21 cellular contexts compared by ENCODE assay signal in the genomic region with DNA sequence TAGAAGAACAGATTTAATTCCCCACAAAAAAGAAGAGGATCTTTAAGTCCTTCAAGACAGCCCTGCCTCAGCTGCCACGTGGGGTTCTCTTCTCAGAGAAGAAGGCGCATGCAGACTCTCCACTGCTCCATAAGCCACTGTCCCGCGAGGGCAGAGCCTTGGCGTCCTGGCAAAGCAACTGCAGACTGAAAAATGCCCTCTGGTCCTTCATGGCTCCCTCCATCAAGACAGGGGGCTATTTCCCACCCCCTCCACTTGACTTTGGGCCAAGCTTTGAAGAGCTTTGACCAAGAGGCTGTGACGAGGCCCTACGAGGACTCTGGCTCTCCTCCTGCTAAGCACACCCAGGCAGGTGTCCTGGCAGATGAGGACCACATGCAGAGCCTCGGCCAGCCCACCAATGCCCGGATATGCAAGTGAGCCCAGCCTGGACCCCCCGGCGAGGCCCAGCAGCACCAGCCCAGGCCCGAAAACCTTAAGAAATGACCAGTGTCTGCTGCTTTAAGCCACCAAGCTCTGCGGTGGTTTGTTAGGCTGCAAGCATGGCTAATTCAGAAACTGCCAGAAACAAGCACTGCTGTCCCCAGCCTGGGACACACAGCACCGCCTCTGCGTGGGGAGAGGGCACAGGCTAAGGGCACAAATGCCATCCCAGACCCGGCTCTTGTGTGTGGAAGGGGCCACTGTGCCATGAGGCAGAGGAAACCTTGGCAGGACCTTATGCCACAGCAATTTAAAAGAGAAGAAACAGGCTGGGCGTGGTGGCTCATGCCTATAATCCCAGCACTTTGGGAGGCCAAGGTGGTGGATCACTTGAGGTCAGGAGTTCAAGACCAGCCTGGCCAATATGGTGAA. TPM values are rescaled to one million over a fixed set of nuclear protein-coding genes. Genes with fewer than 3 reads are reported as not detected.
DNase-seq lines count a peak whose midpoint lies in the region; ATAC-seq, FAIRE-seq and TF ChIP-seq lines count a peak whose summit lies in the region.
"Had no signal": no experiment of that assay in that cellular context is flagged by ENCODE, and none has a peak within 500 bp of the region (broad histone marks: within the 10 kb centered on the region; RNA-seq: fewer than 3 reads in every experiment).

No MANE protein-coding gene starts in this region.

- peaks cover 46 to 72% (median 68%) of the 10 kb centered on the region in 10 experiments for H3K4me1 ChIP-seq in BLaER1 treated with 17β-estradiol and CSF1 and Interleukin-3, amounts not matched to agents 10 nM and 100 nM
- no peaks in the 10 kb centered on the region for H3K4me1 ChIP-seq in H1 (replicated peaks in 1 of 4; ENCODE audit: control insufficient read depth in 3 of 4, insufficient read depth in 4 of 4, low read length in 3 of 4)
- H3K4me1 ChIP-seq in osteoblast (ENCODE audit: insufficient read depth, low read length) = peaks cover 8% of the 10 kb centered on the region
- H3K4me1 ChIP-seq in CD8-positive, alpha-beta memory T cell (ENCODE audit: insufficient read depth, low read length) = no peaks in the 10 kb centered on the region
- H3K4me1 ChIP-seq: SJCRH30 had no signal

- peaks cover 11 to 28% (median 20%) of the 10 kb centered on the region in 11 experiments; a peak in 18 of 22 replicates for H3K36me3 ChIP-seq in BLaER1 treated with 17β-estradiol and CSF1 and Interleukin-3, amounts not matched to agents 10 nM and 100 nM
- H3K36me3 ChIP-seq in H1 (ENCODE audit: control insufficient read depth in 2 of 4, insufficient read depth in 4 of 4, low read length in 3 of 4) = peaks cover 0 to 12% (median 7%) of the 10 kb centered on the region in 4 experiments; a peak in 3 of 8 replicates
- peaks cover 10% of the 10 kb centered on the region for H3K36me3 ChIP-seq in osteoblast (ENCODE audit: insufficient read depth, low read length)
- peaks cover 4% of the 10 kb centered on the region for H3K36me3 ChIP-seq in CD8-positive, alpha-beta memory T cell (ENCODE audit: insufficient read depth, low read length)

- H3K14ac ChIP-seq in H1 (ENCODE audit: insufficient read length) = no peak overlapping the region

- H3K4me3 ChIP-seq in BLaER1 treated with 17β-estradiol and CSF1 and Interleukin-3, amounts not matched to agents 10 nM and 100 nM = no peak overlapping the region
- no peak overlapping the region for H3K4me3 ChIP-seq in H1 (ENCODE audit: extremely low read depth in 1 of 4, insufficient read depth in 2 of 4, low read depth in 3 of 4, low read length in 4 of 4)
- no peak overlapping the region for H3K4me3 ChIP-seq in osteoblast (ENCODE audit: insufficient read depth, low read length)
- H3K4me3 ChIP-seq in CD8-positive, alpha-beta memory T cell (ENCODE audit: low read length) = no peak overlapping the region
- H3K4me3 ChIP-seq: K562, SJCRH30 had no signal

- 88% methylated on average over 17 of the region's 17 CpGs; no CpG with 5 or more reads in 1 of the 2 experiments for WGBS in H1 (ENCODE audit: extremely low coverage in 1 of 2, insufficient coverage in 1 of 2, insufficient read length in 1 of 2, insufficient replicate concordance in 2 of 2, low coverage in 1 of 2, low lambda C conversion rate in 2 of 2, missing lambda C conversion rate in 1 of 2), 2 experiments

- ATAC-seq in HG03045 (IDR thresholded peaks at IDR 0.05; ENCODE audit: unreplicated experiment) = no peak
- ATAC-seq in GM19452 (IDR thresholded peaks at IDR 0.05; ENCODE audit: unreplicated experiment) = no peak
- ATAC-seq: HCT116, K562, PC-3 had no signal

- H2BK12ac ChIP-seq in H1 (ENCODE audit: low read depth, low read length) = no peak overlapping the region

- no peak for TF ChIP-seq RAD21 in H1 (IDR thresholded peaks at IDR 0.05 in 1 of 2, conservative IDR thresholded peaks at IDR 0.05 in 1 of 2; ENCODE audit: low read depth in 2 of 2, low read length in 2 of 2)

- no peak overlapping the region for H4K91ac ChIP-seq in H1 (replicated peaks; ENCODE audit: insufficient read length, low read length)

- peak overlapping the region in 1 of 8 donors; percentile 75 for H3K27ac Mint-ChIP-seq in CD8-positive, alpha-beta memory T cell

- H4K5ac ChIP-seq in H1 (ENCODE audit: insufficient read length, low read depth, low read length) = no peak overlapping the region

- H3K4me3 Mint-ChIP-seq in CD8-positive, alpha-beta memory T cell = no peak overlapping the region

- peaks cover 0 to 17% of the 10 kb centered on the region in 2 experiments; a peak in 1 of 4 replicates for H3K79me2 ChIP-seq in H1 (ENCODE audit: control insufficient read depth in 1 of 2, insufficient read depth in 2 of 2, low read length in 2 of 2)
- peaks cover 41% of the 10 kb centered on the region for H3K79me2 ChIP-seq in osteoblast (ENCODE audit: insufficient read depth, low read length)

- H3K27ac ChIP-seq in BLaER1 treated with 17β-estradiol and CSF1 and Interleukin-3, amounts not matched to agents 10 nM and 100 nM = peak overlapping the region in 7 of 11 experiments; percentile 13 to 66 (median 35); a peak in 9 of 22 replicates
- no peak overlapping the region for H3K27ac ChIP-seq in H1 (ENCODE audit: low read depth, low read length)
- no peak overlapping the region for H3K27ac ChIP-seq in osteoblast (ENCODE audit: low read depth, low read length)
- no peak overlapping the region for H3K27ac ChIP-seq in CD8-positive, alpha-beta memory T cell (ENCODE audit: low read depth, low read length)
- H3K27ac ChIP-seq: SJCRH30 had no signal

- peaks cover 23 to 63% (median 49%) of the 10 kb centered on the region in 11 experiments; a peak in 20 of 22 replicates for H4K20me1 ChIP-seq in BLaER1 treated with 17β-estradiol and CSF1 and Interleukin-3, amounts not matched to agents 10 nM and 100 nM
- H4K20me1 ChIP-seq in H1 (replicated peaks in 1 of 2; ENCODE audit: control insufficient read depth in 1 of 2, insufficient read depth in 2 of 2, low read length in 2 of 2) = peaks cover 0 to 3% of the 10 kb centered on the region in 2 experiments
- H4K20me1 ChIP-seq in osteoblast (ENCODE audit: insufficient read depth, low read length) = peaks cover 17% of the 10 kb centered on the region

- H3K36me3 Mint-ChIP-seq in CD8-positive, alpha-beta memory T cell = peaks cover 0 to 32% (median 2%) of the 10 kb centered on the region in 3 donors

- H3K56ac ChIP-seq in H1 (replicated peaks; ENCODE audit: insufficient read length, low read depth, low read length) = no peak overlapping the region

- POLR2A ChIA-PET in H1 (lab: Charles Lee; ENCODE audit: partially characterized antibody) = interaction anchor here (0.7 to 1.6 kb wide), 2 partner anchors 97 to 258 kb away, joined by 3 read pairs; a partner anchor contains a TSS
- POLR2A ChIA-PET in CD8-positive, alpha-beta memory T cell (lab: Charles Lee) = no interaction called here

- FAIRE-seq in H1 (lab: Jason Lieb, UNC) = no peak
- FAIRE-seq: A204.1, K562 had no signal

- CTCF ChIA-PET in H1 (lab: Charles Lee; ENCODE audit: partially characterized antibody) = interaction anchor here (0.7 to 2.2 kb wide), 3 partner anchors 11 to 73 kb away, joined by 4 to 13 read pairs (median 8); a partner anchor contains a TSS
- CTCF ChIA-PET in CD8-positive, alpha-beta memory T cell (lab: Charles Lee) = interaction anchor here (0.8 kb wide), 1 partner anchor 32 kb away, joined by 3 read pairs; no protein-coding TSS in a partner anchor

- H3K27me3 ChIP-seq in BLaER1 treated with 17β-estradiol and CSF1 and Interleukin-3, amounts not matched to agents 10 nM and 100 nM = no peaks in the 10 kb centered on the region
- H3K27me3 ChIP-seq in H1 (replicated peaks in 1 of 4; ENCODE audit: control insufficient read depth in 3 of 4, extremely low read depth in 1 of 4, insufficient read depth in 3 of 4, low read length in 3 of 4) = no peaks in the 10 kb centered on the region
- no peaks in the 10 kb centered on the region for H3K27me3 ChIP-seq in osteoblast (ENCODE audit: insufficient read depth, low read length)
- no peaks in the 10 kb centered on the region for H3K27me3 ChIP-seq in CD8-positive, alpha-beta memory T cell (ENCODE audit: insufficient read depth, low read length, poor library complexity, severe bottlenecking)
- H3K27me3 ChIP-seq: SJCRH30 had no signal

- no peak overlapping the region for H3K4ac ChIP-seq in H1 (replicated peaks; ENCODE audit: insufficient read length, low read depth, low read length)

- no peaks in the 10 kb centered on the region for H3K9me3 Mint-ChIP-seq in CD8-positive, alpha-beta memory T cell

- no peak overlapping the region for H3K23ac ChIP-seq in H1 (ENCODE audit: insufficient read length)

- no peak overlapping the region for H2BK120ac ChIP-seq in H1 (replicated peaks; ENCODE audit: low read depth, low read length)

- H2AK5ac ChIP-seq in H1 (ENCODE audit: low read depth, low read length) = no peak overlapping the region

- peak; percentile 38 for DNase-seq in MV-4-11 (lab: John Stamatoyannopoulos, UW)
- DNase-seq in H1 (ENCODE audit: low read depth in 1 of 2, low spot score in 2 of 2) = no peak
- DNase-seq in osteoblast (ENCODE audit: insufficient read length, low spot score, missing footprints) = peak; percentile 48
- DNase-seq in CD8-positive, alpha-beta memory T cell = no peak
- DNase-seq in activated CD8-positive, alpha-beta memory T cell treated with anti-CD3 and anti-CD28 coated beads, Interleukin-2, amount 50 U/mL, for 48 hours = no peak
- DNase-seq: C1 segment of cervical spinal cord, GDM1, NCI-H187, NCI-H2227 treated with DMSO at 0.1 percent for 48 hours, NCI-H524, NCI-H82, PC-3, RPMI8226, SJCRH30 had no signal

- TF ChIP-seq EP300 in H1 (IDR thresholded peaks at IDR 0.05; ENCODE audit: borderline replicate concordance in 1 of 2, low read depth in 2 of 2, low read length in 2 of 2) = no peak

- no peak for TF ChIP-seq POLR2A in H1 (IDR thresholded peaks at IDR 0.05; ENCODE audit: control extremely low read depth in 1 of 2, low read depth in 2 of 2, low read length in 2 of 2)

- H2AFZ ChIP-seq in H1 (ENCODE audit: low read length) = no peak overlapping the region
- no peak overlapping the region for H2AFZ ChIP-seq in osteoblast (ENCODE audit: low read length)

- peak overlapping the region; percentile 29; the same call in 1 of the 2 replicates for H4K8ac ChIP-seq in H1 (ENCODE audit: extremely low read depth, insufficient read depth, low read length)

- H3K79me1 ChIP-seq in H1 (ENCODE audit: low read depth, low read length) = 0 out of 2 replicates have a peak, but pooled peaks cover 2% of the 10 kb centered on the region

- no peak for TF ChIP-seq CTCF in H1 (IDR thresholded peaks at IDR 0.05; ENCODE audit: control extremely low read depth in 1 of 3, insufficient read depth in 1 of 3, low read depth in 1 of 3, low read length in 3 of 3)
- TF ChIP-seq CTCF in osteoblast (IDR thresholded peaks at IDR 0.05; ENCODE audit: extremely low read depth, low read depth, low read length) = no peak

- peak overlapping the region; percentile 61 to 92 (median 83) for H3K4me2 ChIP-seq in BLaER1 treated with 17β-estradiol and CSF1 and Interleukin-3, amounts not matched to agents 10 nM and 100 nM
- H3K4me2 ChIP-seq in H1 (ENCODE audit: insufficient read depth in 1 of 2, low read depth in 2 of 2, low read length in 2 of 2) (no peak overlapping the region), osteoblast (ENCODE audit: insufficient read depth, low read length) (no peak overlapping the region)

- H3K18ac ChIP-seq in H1 (ENCODE audit: extremely low read depth, low read length) = no peak overlapping the region

- H3K9ac ChIP-seq in BLaER1 treated with 17β-estradiol and CSF1 and Interleukin-3, amounts not matched to agents 10 nM and 100 nM = peak overlapping the region in 6 of 11 experiments; percentile 14 to 48 (median 24); a peak in 5 of 22 replicates
- no peak overlapping the region for H3K9ac ChIP-seq in H1 (replicated peaks in 1 of 4; ENCODE audit: extremely low read depth in 1 of 4, low read depth in 3 of 4, low read length in 3 of 4)

- H2BK5ac ChIP-seq in H1 (ENCODE audit: low read depth, low read length) = peak overlapping the region; percentile 44; the same call in 1 of the 2 replicates

- no peaks in the 10 kb centered on the region for H3K27me3 Mint-ChIP-seq in CD8-positive, alpha-beta memory T cell

- H2BK20ac ChIP-seq in H1 (ENCODE audit: low read length) = no peak overlapping the region

- no peaks in the 10 kb centered on the region for H3K23me2 ChIP-seq in H1 (ENCODE audit: low read depth, low read length)

- peaks cover 0 to 13% (median 6%) of the 10 kb centered on the region in 11 experiments; a peak in 11 of 22 replicates for H3K9me3 ChIP-seq in BLaER1 treated with 17β-estradiol and CSF1 and Interleukin-3, amounts not matched to agents 10 nM and 100 nM (replicated peaks in 1 of 11)
- H3K9me3 ChIP-seq in H1 (ENCODE audit: insufficient read depth in 2 of 2, low read depth in 1 of 2, low read length in 1 of 2) = peaks cover 9% of the 10 kb centered on the region in 2 experiments; a peak in 3 of 4 replicates
- no peaks in the 10 kb centered on the region for H3K9me3 ChIP-seq in osteoblast (ENCODE audit: low read depth, low read length)
- no peaks in the 10 kb centered on the region for H3K9me3 ChIP-seq in CD8-positive, alpha-beta memory T cell (ENCODE audit: low read length)
- H3K9me3 ChIP-seq: SJCRH30 had no signal

- H2BK15ac ChIP-seq in H1 (ENCODE audit: low read length) = no peak overlapping the region

- H3K4me1 Mint-ChIP-seq in CD8-positive, alpha-beta memory T cell = peaks cover 4 to 8% (median 6%) of the 10 kb centered on the region in 3 donors

RNA-seq across cellular contexts. Expression of a gene that starts 16.1 kb away (rescaled TPM):
- total RNA-seq in H1 (2021; fragmentation: NEBNext Ultra II Directional; extraction: Animal tissue kit (Norgen Biotek cat#: 25700)) = 12.9 and 14.2 TPM in 2 replicates
- 14.2 and 19.1 TPM in 2 replicates for polyA plus RNA-seq in H1 (2011; rRNA removed)
- 11.7 TPM for polyA plus RNA-seq in H1 (2011; cell fraction: cytosol; rRNA removed)
- 19.6 TPM for polyA plus RNA-seq in H1 (2011; cell fraction: nucleus; rRNA removed)
- polyA plus RNA-seq in H1 (2012, experiment 1 of 2) = 8.1 to 13.0 TPM (median 12.1 TPM) in 4 replicates
- polyA plus RNA-seq in H1 (2012, experiment 2 of 2) = 11.4 TPM
- 8.3 TPM for polyA plus RNA-seq in H1 (2013, experiment 1 of 2)
- polyA plus RNA-seq in H1 (2013, experiment 2 of 2) = 8.1 TPM
- 7.5 TPM in 2 replicates for polyA minus RNA-seq in H1 (2011; rRNA and poly(A)+ RNA removed)
- polyA minus RNA-seq in H1 (2011; cell fraction: cytosol; rRNA and poly(A)+ RNA removed) = 8.1 TPM
- 6.3 TPM for polyA minus RNA-seq in H1 (2011; cell fraction: nucleus; rRNA and poly(A)+ RNA removed)
- 7.4 and 9.4 TPM in 2 replicates for total RNA-seq in osteoblast
- 10 to 100 TPM; 14.3 to 15.5 TPM for total RNA-seq in CD8-positive, alpha-beta memory T cell
- polyA plus RNA-seq in CD8-positive, alpha-beta memory T cell = 14.8 TPM

RNA-seq across cellular contexts. Expression of a gene that starts 36.8 kb away (rescaled TPM):
- 17.5 and 18.2 TPM in 2 replicates for total RNA-seq in H1 (2021; fragmentation: NEBNext Ultra II Directional; extraction: Animal tissue kit (Norgen Biotek cat#: 25700))
- 7.9 and 14.0 TPM in 2 replicates for polyA plus RNA-seq in H1 (2011; rRNA removed)
- 10.0 TPM for polyA plus RNA-seq in H1 (2011; cell fraction: cytosol; rRNA removed)
- 48.4 TPM for polyA plus RNA-seq in H1 (2011; cell fraction: nucleus; rRNA removed)
- 7.8 to 17.1 TPM (median 14.4 TPM) in 4 replicates for polyA plus RNA-seq in H1 (2012, experiment 1 of 2)
- polyA plus RNA-seq in H1 (2012, experiment 2 of 2) = 9.1 TPM
- polyA plus RNA-seq in H1 (2013, experiment 1 of 2) = 9.5 TPM
- 8.5 TPM for polyA plus RNA-seq in H1 (2013, experiment 2 of 2)
- polyA minus RNA-seq in H1 (2011; rRNA and poly(A)+ RNA removed) = 16.0 and 19.4 TPM in 2 replicates
- 21.0 TPM for polyA minus RNA-seq in H1 (2011; cell fraction: cytosol; rRNA and poly(A)+ RNA removed)
- polyA minus RNA-seq in H1 (2011; cell fraction: nucleus; rRNA and poly(A)+ RNA removed) = 35.2 TPM
- total RNA-seq in osteoblast = 23.3 and 27.5 TPM in 2 replicates
- 1 to 10 TPM; 7.4 to 8.7 TPM for total RNA-seq in CD8-positive, alpha-beta memory T cell
- 9.8 TPM for polyA plus RNA-seq in CD8-positive, alpha-beta memory T cell

RNA-seq across cellular contexts. Expression of a gene that starts 42.4 kb away (rescaled TPM):
- 63.1 and 71.6 TPM in 2 replicates for total RNA-seq in H1 (2021; fragmentation: NEBNext Ultra II Directional; extraction: Animal tissue kit (Norgen Biotek cat#: 25700))
- polyA plus RNA-seq in H1 (2011; rRNA removed) = 51.5 and 70.8 TPM in 2 replicates
- polyA plus RNA-seq in H1 (2011; cell fraction: cytosol; rRNA removed) = 60.4 TPM
- 122 TPM for polyA plus RNA-seq in H1 (2011; cell fraction: nucleus; rRNA removed)
- 42.7 to 63.6 TPM (median 56.4 TPM) in 4 replicates for polyA plus RNA-seq in H1 (2012, experiment 1 of 2)
- polyA plus RNA-seq in H1 (2012, experiment 2 of 2) = 53.7 TPM
- polyA plus RNA-seq in H1 (2013, experiment 1 of 2) = 35.5 TPM
- 37.5 TPM for polyA plus RNA-seq in H1 (2013, experiment 2 of 2)
- polyA minus RNA-seq in H1 (2011; rRNA and poly(A)+ RNA removed) = 11.2 and 14.8 TPM in 2 replicates
- 20.3 TPM for polyA minus RNA-seq in H1 (2011; cell fraction: cytosol; rRNA and poly(A)+ RNA removed)
- polyA minus RNA-seq in H1 (2011; cell fraction: nucleus; rRNA and poly(A)+ RNA removed) = 11.5 TPM
- 1.1 and 2.1 TPM in 2 replicates for total RNA-seq in osteoblast
- 10 to 100 TPM; 21.0 to 21.6 TPM for total RNA-seq in CD8-positive, alpha-beta memory T cell
- 24.7 TPM for polyA plus RNA-seq in CD8-positive, alpha-beta memory T cell

RNA-seq across cellular contexts. Expression of a gene that starts 47.3 kb away (rescaled TPM):
- total RNA-seq in H1 (2021; fragmentation: NEBNext Ultra II Directional; extraction: Animal tissue kit (Norgen Biotek cat#: 25700)) = 37.1 and 37.8 TPM in 2 replicates
- 16.2 and 24.3 TPM in 2 replicates for polyA plus RNA-seq in H1 (2011; rRNA removed)
- 19.7 TPM for polyA plus RNA-seq in H1 (2011; cell fraction: cytosol; rRNA removed)
- polyA plus RNA-seq in H1 (2011; cell fraction: nucleus; rRNA removed) = 181 TPM
- polyA plus RNA-seq in H1 (2012, experiment 1 of 2) = 17.9 to 26.4 TPM (median 23.9 TPM) in 4 replicates
- polyA plus RNA-seq in H1 (2012, experiment 2 of 2) = 18.4 TPM
- polyA plus RNA-seq in H1 (2013, experiment 1 of 2) = 14.4 TPM
- polyA plus RNA-seq in H1 (2013, experiment 2 of 2) = 12.9 TPM
- 46.2 and 51.7 TPM in 2 replicates for polyA minus RNA-seq in H1 (2011; rRNA and poly(A)+ RNA removed)
- 23.6 TPM for polyA minus RNA-seq in H1 (2011; cell fraction: cytosol; rRNA and poly(A)+ RNA removed)
- polyA minus RNA-seq in H1 (2011; cell fraction: nucleus; rRNA and poly(A)+ RNA removed) = 47.6 TPM
- total RNA-seq in osteoblast = 10.9 and 11.8 TPM in 2 replicates
- total RNA-seq in CD8-positive, alpha-beta memory T cell = 10 to 100 TPM; 52.3 to 54.5 TPM
- 5.7 TPM for polyA plus RNA-seq in CD8-positive, alpha-beta memory T cell

RNA-seq across cellular contexts. Expression of a gene that starts 56.8 kb away (rescaled TPM):
- total RNA-seq in H1 (2021; fragmentation: NEBNext Ultra II Directional; extraction: Animal tissue kit (Norgen Biotek cat#: 25700)) = 2.5 and 2.6 TPM in 2 replicates
- 8.8 and 13.5 TPM in 2 replicates for polyA plus RNA-seq in H1 (2011; rRNA removed)
- polyA plus RNA-seq in H1 (2011; cell fraction: cytosol; rRNA removed) = 9.1 TPM
- polyA plus RNA-seq in H1 (2011; cell fraction: nucleus; rRNA removed) = 17.7 TPM
- polyA plus RNA-seq in H1 (2012, experiment 1 of 2) = 2.1 to 3.9 TPM (median 3.5 TPM) in 4 replicates
- 3.5 TPM for polyA plus RNA-seq in H1 (2012, experiment 2 of 2)
- polyA plus RNA-seq in H1 (2013, experiment 1 of 2) = 3.0 TPM
- 2.8 TPM for polyA plus RNA-seq in H1 (2013, experiment 2 of 2)
- 2.3 and 2.5 TPM in 2 replicates for polyA minus RNA-seq in H1 (2011; rRNA and poly(A)+ RNA removed)
- polyA minus RNA-seq in H1 (2011; cell fraction: cytosol; rRNA and poly(A)+ RNA removed) = 4.5 TPM
- 7.0 TPM for polyA minus RNA-seq in H1 (2011; cell fraction: nucleus; rRNA and poly(A)+ RNA removed)
- under 0.01 TPM in 1 of 2 replicates, not detected in the other for total RNA-seq in osteoblast
- under 1 TPM; 0.13 to 0.26 TPM for total RNA-seq in CD8-positive, alpha-beta memory T cell
- not detected for polyA plus RNA-seq in CD8-positive, alpha-beta memory T cell
- total RNA-seq: Daoy had no signal

Comparison
In these comparisons a context has a peak if more than half of its experiments do, and no peak if none do; other contexts are left out.
1. H3K27ac ChIP-seq: peak in BLaER1 treated with 17β-estradiol and CSF1 and Interleukin-3, amounts not matched to agents 10 nM and 100 nM (7 of 11); none in H1 (single experiment), osteoblast (single experiment) and CD8-positive, alpha-beta memory T cell (single experiment).
2. H3K4me2 ChIP-seq: peak in BLaER1 treated with 17β-estradiol and CSF1 and Interleukin-3, amounts not matched to agents 10 nM and 100 nM (11 of 11); none in H1 (0 of 2) and osteoblast (single experiment).
3. H3K9ac ChIP-seq: peak in BLaER1 treated with 17β-estradiol and CSF1 and Interleukin-3, amounts not matched to agents 10 nM and 100 nM (6 of 11); none in H1 (0 of 4).
4. DNase-seq: peak in MV-4-11 (single experiment) and osteoblast (single experiment); none in H1 (0 of 2), CD8-positive, alpha-beta memory T cell (0 of 5) and activated CD8-positive, alpha-beta memory T cell treated with anti-CD3 and anti-CD28 coated beads, Interleukin-2, amount 50 U/mL, for 48 hours (single experiment).